In genomic region chr2:70301344-70302194, GRCh38 we compare ENCODE assay signal across 8 cellular contexts. TPM values are rescaled to one million over a fixed set of nuclear protein-coding genes. Genes with fewer than 3 reads are reported as not detected.
A peak's percentile ranks its signal among the peaks of the same experiment; 100 is the strongest.
DNase-seq lines count a peak whose midpoint lies in the region; ATAC-seq and TF ChIP-seq lines count a peak whose summit lies in the region.

FAM136A (minus strand) TSS chr2:70302067; CDS start chr2:70302011, 56 bp downstream.

- peak; percentile 87 for TF ChIP-seq CTCF in chondrocyte (IDR thresholded peaks at IDR 0.05)

- peak within 1 kb of the TSS; percentile 79 for H3K4me3 Mint-ChIP-seq in chondrocyte (ENCODE audit: unreplicated experiment)

- peak within 1 kb of the TSS; percentile 55 for H3K27ac Mint-ChIP-seq in chondrocyte (ENCODE audit: unreplicated experiment)

- H3K27me3 Mint-ChIP-seq in chondrocyte (ENCODE audit: low read depth) = no peaks in the 10 kb centered on the region

- peaks cover 12% of the 10 kb centered on the region for H3K4me1 Mint-ChIP-seq in chondrocyte (ENCODE audit: low read depth)

- DNase-seq in AG08395 (ENCODE audit: low spot score) (peak; percentile 90), NCI-H345 (lab: John Stamatoyannopoulos, UW) (peak; percentile 91), chondrocyte (ENCODE audit: low spot score) (peak; percentile 96), kidney tubule cell (ENCODE audit: low spot score) (peak; percentile 84)
- DNase-seq in activated CD4-positive, alpha-beta T cell treated with anti-CD3 and anti-CD28 coated beads for 1 hour = peak; percentile 82
- peak; percentile 76 to 80 for DNase-seq in stimulated activated CD4-positive, alpha-beta T cell treated with anti-CD3 and anti-CD28 coated beads, Interleukin-1b, Interleukin-23, amount 100 ng/mL, for 1 hour (ENCODE audit: low read depth in 2 of 2)

- peaks cover 10% of the 10 kb centered on the region for H3K36me3 Mint-ChIP-seq in chondrocyte (ENCODE audit: low read depth)

- ATAC-seq in GM18868 (IDR thresholded peaks at IDR 0.05; ENCODE audit: unreplicated experiment) (peak; percentile 81), HG03108 (IDR thresholded peaks at IDR 0.05; ENCODE audit: unreplicated experiment) (peak; percentile 70)

- H3K9me3 Mint-ChIP-seq in chondrocyte (ENCODE audit: low read depth) = no peaks in the 10 kb centered on the region

RNA-seq across cellular contexts. Expression of gene FAM136A, which starts in this region (rescaled TPM):
- total RNA-seq in chondrocyte = 26.9 to 42.0 TPM (median 29.9 TPM) in 3 replicates

Comparison
In these comparisons a context has a peak if more than half of its experiments do, and no peak if none do; other contexts are left out.
1. Peak in every context shown above with its lines: DNase-seq and ATAC-seq.